9 cellular contexts compared by ENCODE assay signal in genomic region chr2:136116813-136117390, GRCh38. TPM values are rescaled to one million over a fixed set of nuclear protein-coding genes. Genes with fewer than 3 reads are reported as not detected.
DNase-seq lines count a peak whose midpoint lies in the region; ATAC-seq, FAIRE-seq and TF ChIP-seq lines count a peak whose summit lies in the region.
"Had no signal": no experiment of that assay in that cellular context is flagged by ENCODE, and none has a peak within 500 bp of the region (broad histone marks: within the 10 kb centered on the region; RNA-seq: fewer than 3 reads in every experiment).

No MANE protein-coding gene starts in this region.

- TF ChIP-seq CTCF in gastroesophageal sphincter (IDR thresholded peaks at IDR 0.05) (no peak), progenitor cell of endocrine pancreas (IDR thresholded peaks at IDR 0.05; ENCODE audit: unreplicated experiment) (no peak)

- H3K9me3 Mint-ChIP-seq in progenitor cell of endocrine pancreas (ENCODE audit: low read depth), result no peaks in the 10 kb centered on the region

- H3K27me3 ChIP-seq in Karpas-422 (ENCODE audit: low read length), result 0 out of 2 replicates have a peak, but pooled peaks cover 2% of the 10 kb centered on the region
- peaks cover 41% of the 10 kb centered on the region for H3K27me3 ChIP-seq in gastroesophageal sphincter

- no peak overlapping the region for H3K9ac ChIP-seq in Karpas-422 (ENCODE audit: low read length)

- peak; percentile 85 for FAIRE-seq in GM12891 (lab: Jason Lieb, UNC)

- peaks cover 10% of the 10 kb centered on the region for H3K36me3 Mint-ChIP-seq in progenitor cell of endocrine pancreas (ENCODE audit: insufficient read depth)

- H3K4me1 ChIP-seq in Karpas-422 (ENCODE audit: low read length) (peaks cover 41% of the 10 kb centered on the region), gastroesophageal sphincter (peaks cover 0 to 65% (median 19%) of the 10 kb centered on the region in 3 donors)

- ATAC-seq in GM21717 (IDR thresholded peaks at IDR 0.05; ENCODE audit: unreplicated experiment), result peak; percentile 70
- no peak for ATAC-seq in gastroesophageal sphincter

- no peaks in the 10 kb centered on the region for H3K36me3 ChIP-seq in Karpas-422 (ENCODE audit: insufficient read depth, low read length)
- peaks cover 0 to 3% of the 10 kb centered on the region in 2 donors for H3K36me3 ChIP-seq in gastroesophageal sphincter

- H3K4me3 ChIP-seq in Karpas-422 (ENCODE audit: low read length) (peak overlapping the region; percentile 54), gastroesophageal sphincter (peak overlapping the region; percentile 60 to 61)

- TF ChIP-seq EP300 in gastroesophageal sphincter (IDR thresholded peaks at IDR 0.05), result no peak

- H3K27ac Mint-ChIP-seq in progenitor cell of endocrine pancreas, result no peak overlapping the region

- H3K79me2 ChIP-seq in Karpas-422 (ENCODE audit: low read length), result no peaks in the 10 kb centered on the region

- peaks cover 44% of the 10 kb centered on the region for H3K27me3 Mint-ChIP-seq in progenitor cell of endocrine pancreas

- H3K4me1 Mint-ChIP-seq in progenitor cell of endocrine pancreas (ENCODE audit: low read depth), result peaks cover 12% of the 10 kb centered on the region

- peak; percentile 71; the same call in 1 of the 2 replicates for TF ChIP-seq POLR2A in GM12891 (IDR thresholded peaks at IDR 0.05; ENCODE audit: low read depth, low read length)
- TF ChIP-seq POLR2A in gastroesophageal sphincter (IDR thresholded peaks at IDR 0.05), result no peak

- 0% methylated on average over 10 of the region's 57 CpGs; no CpG with 5 or more reads in 1 of the 2 donors for WGBS in gastroesophageal sphincter (ENCODE audit: low coverage in 1 of 2), 2 donors

- no peak overlapping the region for H2AFZ ChIP-seq in Karpas-422 (ENCODE audit: low read length)

- peak overlapping the region; percentile 87 for H3K4me3 Mint-ChIP-seq in progenitor cell of endocrine pancreas (ENCODE audit: low read depth)

- DNase-seq in GM12891 (ENCODE audit: insufficient read length, low spot score) (peak; percentile 58), Karpas-422 (peak; percentile 54), progenitor cell of endocrine pancreas (ENCODE audit: low spot score, unreplicated experiment) (no peak), 8988T (no peak), AML-193 (lab: John Stamatoyannopoulos, UW) (no peak)
- DNase-seq in activated T-cell treated with anti-CD3 and anti-CD28 coated beads, Interleukin-2, amount 50 U/mL, for 1 hour, result peak; percentile 76

- H3K9me3 ChIP-seq in Karpas-422 (ENCODE audit: low read length) (no peaks in the 10 kb centered on the region), gastroesophageal sphincter (no peaks in the 10 kb centered on the region)

- no peaks in the 10 kb centered on the region for H3K9me2 ChIP-seq in Karpas-422 (replicated peaks; ENCODE audit: insufficient read depth, low read length)

- H3K27ac ChIP-seq in Karpas-422 (ENCODE audit: low read length) (no peak overlapping the region), gastroesophageal sphincter (peak overlapping the region; percentile 19 to 63 (median 50))
- H3K27ac ChIP-seq: VCaP had no signal

- no peaks in the 10 kb centered on the region; the same call in 1 of the 2 replicates for H4K20me1 ChIP-seq in Karpas-422 (ENCODE audit: insufficient read depth, low read depth, low read length)

- peak overlapping the region; percentile 82 for H3K4me2 ChIP-seq in Karpas-422 (ENCODE audit: low read depth, low read length, poor library complexity, severe bottlenecking)

TF ChIP-seq in GM12891, 5 proteins besides CTCF, POLR2A, EP300 and RAD21:
- TF ChIP-seq TAF1 (IDR thresholded peaks at IDR 0.05; ENCODE audit: low read depth, low read length) (peak; percentile 45; the same call in 1 of the 2 replicates), POLR2AphosphoS5 (IDR thresholded peaks at IDR 0.05; ENCODE audit: low read depth, low read length) (peak; percentile 80), PAX5 (IDR thresholded peaks at IDR 0.05; ENCODE audit: insufficient read depth, low read length, severe bottlenecking) (no peak), POU2F2 (IDR thresholded peaks at IDR 0.05; ENCODE audit: low read depth, low read length) (no peak; the same call in 1 of the 2 replicates), SPI1 (IDR thresholded peaks at IDR 0.05; ENCODE audit: low read depth, low read length) (no peak)

RNA-seq across cellular contexts. Expression of gene CXCR4, which starts 1.0 kb away (rescaled TPM):
- polyA plus RNA-seq in GM12891 (2012; ENCODE audit: low read depth, missing spikeins), result 20.2 TPM
- 0.97 and 2.1 TPM in 2 replicates for total RNA-seq in Karpas-422 (2014; rRNA removed; shearing (Covaris generic); ENCODE audit: low replicate concordance)
- total RNA-seq in gastroesophageal sphincter, result 1 to 10 TPM; 5.1 to 8.2 (median 7.7) TPM
- 5.9 and 10.4 TPM in 2 replicates for total RNA-seq in progenitor cell of endocrine pancreas

Comparison
In these comparisons a context has a peak if more than half of its experiments do, and no peak if none do; other contexts are left out.
1. DNase-seq: peak in GM12891 (single experiment), Karpas-422 (single experiment) and activated T-cell treated with anti-CD3 and anti-CD28 coated beads, Interleukin-2, amount 50 U/mL, for 1 hour (single experiment); none in progenitor cell of endocrine pancreas (single experiment), 8988T (single experiment) and AML-193 (0 of 2).